Comparison of ENCODE assay signal across 7 cellular contexts in the genomic region with DNA sequence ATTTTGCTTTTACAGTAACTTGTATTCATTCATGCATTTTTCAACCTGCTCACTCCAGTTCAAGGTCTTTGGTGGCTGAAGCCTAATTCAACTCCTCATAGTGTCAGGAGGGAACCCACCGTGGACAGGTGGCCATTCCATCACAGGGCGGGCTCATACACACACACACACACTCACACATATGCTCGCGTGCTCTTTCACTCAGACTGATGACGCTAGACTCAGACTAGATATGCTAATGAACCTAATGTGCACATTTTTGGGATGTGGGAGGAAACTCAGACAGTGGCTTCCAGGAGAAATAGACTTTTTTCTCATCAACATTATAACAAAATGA. TPM values are rescaled to one million over a fixed set of nuclear protein-coding genes. Genes with fewer than 3 reads are reported as not detected.
DNase-seq lines count a peak whose midpoint lies in the region; ATAC-seq, FAIRE-seq and TF ChIP-seq lines count a peak whose summit lies in the region.

No MANE protein-coding gene starts in this region.

- H3K27me3 ChIP-seq in pancreas: no peaks in the 10 kb centered on the region

- peaks cover 39% of the 10 kb centered on the region for H3K4me1 Mint-ChIP-seq in T-helper 2 cell treated with Interferon-gamma antibody and Interleukin-4, amounts not matched to agents 5 μg/mL and 100 μg/mL, for 36 hours (ENCODE audit: low read depth)

- peak overlapping the region; percentile 86 for H3K4me3 Mint-ChIP-seq in T-helper 2 cell treated with Interferon-gamma antibody and Interleukin-4, amounts not matched to agents 5 μg/mL and 100 μg/mL, for 36 hours

- peaks cover 16% of the 10 kb centered on the region for H3K9me3 Mint-ChIP-seq in T-helper 2 cell treated with Interferon-gamma antibody and Interleukin-4, amounts not matched to agents 5 μg/mL and 100 μg/mL, for 36 hours

- ATAC-seq in HG02870 (IDR thresholded peaks at IDR 0.05; ENCODE audit: unreplicated experiment) (peak; percentile 30), pancreas (peak; percentile 17 to 38 (median 26)), GM21381 (IDR thresholded peaks at IDR 0.05; ENCODE audit: unreplicated experiment) (no peak)

- H3K36me3 Mint-ChIP-seq in T-helper 2 cell treated with Interferon-gamma antibody and Interleukin-4, amounts not matched to agents 5 μg/mL and 100 μg/mL, for 36 hours (ENCODE audit: low read depth): peaks cover 5% of the 10 kb centered on the region

- TF ChIP-seq CTCF in pancreas (IDR thresholded peaks at IDR 0.05): no peak

- H3K27ac ChIP-seq in pancreas: peak overlapping the region in 3 of 4 donors; percentile 81 to 90 (median 82)

- H3K27ac Mint-ChIP-seq in T-helper 2 cell treated with Interferon-gamma antibody and Interleukin-4, amounts not matched to agents 5 μg/mL and 100 μg/mL, for 36 hours: peak overlapping the region; percentile 95

- H3K9me3 ChIP-seq in pancreas: no peaks in the 10 kb centered on the region

- no peak for FAIRE-seq in pancreas (lab: Jason Lieb, UNC)

- H3K4me1 ChIP-seq in pancreas: peaks cover 0 to 3% (median 0%) of the 10 kb centered on the region in 3 donors

- intact Hi-C loops in pancreas (cut with DNase I): no loop called here

- no peaks in the 10 kb centered on the region for H3K36me3 ChIP-seq in pancreas

- peaks cover 7% of the 10 kb centered on the region for H3K27me3 Mint-ChIP-seq in T-helper 2 cell treated with Interferon-gamma antibody and Interleukin-4, amounts not matched to agents 5 μg/mL and 100 μg/mL, for 36 hours (ENCODE audit: low read depth)

- DNase-seq in T-helper 2 cell treated with Interferon-gamma antibody and Interleukin-4, amounts not matched to agents 5 μg/mL and 100 μg/mL, for 36 hours (ENCODE audit: low spot score): no peak
- DNase-seq in fibroblast of peridontal ligament (ENCODE audit: extremely low read depth): peak; percentile 6
- no peak for DNase-seq in pancreas
- no peak for DNase-seq in kidney tubule cell (ENCODE audit: low spot score)

- 17 to 20% methylated on average over 5 of the region's 5 CpGs for WGBS in pancreas, 2 donors

- H3K4me3 ChIP-seq in GM08714 (ENCODE audit: low read length) (peak overlapping the region; percentile 50; the same call in 1 of the 2 replicates), pancreas (peak overlapping the region; percentile 52 to 78 (median 59))

RNA-seq across cellular contexts. Expression of gene TRIM27, which starts 56.7 kb away (rescaled TPM):
- total RNA-seq in pancreas: 10 to 100 TPM; 24.1 to 33.6 (median 28.4) TPM
- polyA plus RNA-seq in pancreas: 10 to 100 TPM; 41.8 to 43.3 TPM
